8 cellular contexts compared by ENCODE assay signal in genomic region chr4:70838972-70839536, GRCh38. TPM values are rescaled to one million over a fixed set of nuclear protein-coding genes. Genes with fewer than 3 reads are reported as not detected.
A peak's percentile ranks its signal among the peaks of the same experiment; 100 is the strongest.
DNase-seq lines count a peak whose midpoint lies in the region; ATAC-seq and TF ChIP-seq lines count a peak whose summit lies in the region.

No MANE protein-coding gene starts in this region.

- peak overlapping the region; percentile 89 for H3K27ac ChIP-seq in Panc1 (ENCODE audit: low read length)

- peak overlapping the region; percentile 92 for H3K4me3 Mint-ChIP-seq in activated T-helper 2 cell treated with anti-CD3 and anti-CD28 coated beads, Interferon-gamma antibody, Interleukin-2, Interleukin-4, amounts not matched to agents 10 μg/mL and 5 μg/mL and 100 μg/mL, durations not matched to agents 14 hours and 24 hours and 36 hours (ENCODE audit: low read depth)
- H3K4me3 Mint-ChIP-seq in nephron: peak overlapping the region; percentile 96 to 99 (median 97)

- CTCF ChIA-PET in Panc1 (lab: Charles Lee): interaction anchor here (0.7 kb wide), 2 partner anchors 70 to 154 kb away, joined by 5 to 7 read pairs; partner anchors contain the start of gene DCK

- in situ Hi-C loops in Panc1 (cut with HindIII; ENCODE audit: low pct_unique_long_range_greater_than_20kb, low sequenced_read_pairs): no loop called here

- H3K36me3 ChIP-seq in Panc1 (ENCODE audit: control insufficient read depth, insufficient read depth, low read length): peaks cover 2% of the 10 kb centered on the region

- H3K9me3 ChIP-seq in Panc1 (ENCODE audit: control insufficient read depth, insufficient read depth, low read depth, low read length): no peaks in the 10 kb centered on the region

- no peaks in the 10 kb centered on the region for H3K27me3 ChIP-seq in Panc1 (ENCODE audit: control insufficient read depth, insufficient read depth, low read length)

- no TSS peak for BruUV-seq in Panc1 (replicated peaks; lab: Mats Ljungman, UMichigan)

- intact Hi-C loops in Panc1 (cut with micrococcal nuclease; ENCODE audit: unreplicated experiment): loop anchor here (10.0 kb wide), 1 partner anchor 166 kb away; no protein-coding TSS in a partner anchor
- intact Hi-C loops in activated T-helper 2 cell treated with anti-CD3 and anti-CD28 coated beads, Interferon-gamma antibody, Interleukin-2, Interleukin-4, amounts not matched to agents 10 μg/mL and 5 μg/mL and 100 μg/mL, durations not matched to agents 14 hours and 24 hours and 36 hours (cut with micrococcal nuclease): loop anchor here (1.0 to 5.0 kb wide), 6 partner anchors 38 to 154 kb away; partner anchors contain the start of genes DCK, MOB1B and UTP3

- peaks cover 43% of the 10 kb centered on the region for H3K4me1 Mint-ChIP-seq in activated T-helper 2 cell treated with anti-CD3 and anti-CD28 coated beads, Interferon-gamma antibody, Interleukin-2, Interleukin-4, amounts not matched to agents 10 μg/mL and 5 μg/mL and 100 μg/mL, durations not matched to agents 14 hours and 24 hours and 36 hours (ENCODE audit: low read depth)
- H3K4me1 Mint-ChIP-seq in nephron: peaks cover 12% of the 10 kb centered on the region

- H3K9me3 Mint-ChIP-seq in activated T-helper 2 cell treated with anti-CD3 and anti-CD28 coated beads, Interferon-gamma antibody, Interleukin-2, Interleukin-4, amounts not matched to agents 10 μg/mL and 5 μg/mL and 100 μg/mL, durations not matched to agents 14 hours and 24 hours and 36 hours: no peaks in the 10 kb centered on the region
- no peaks in the 10 kb centered on the region for H3K9me3 Mint-ChIP-seq in nephron

- TF ChIP-seq CTCF in GM20000 (IDR thresholded peaks at IDR 0.05; ENCODE audit: extremely low read depth, missing control alignments): no peak
- no peak for TF ChIP-seq CTCF in Panc1 (IDR thresholded peaks at IDR 0.05)
- TF ChIP-seq CTCF in fibroblast of pulmonary artery (IDR thresholded peaks at IDR 0.05; ENCODE audit: low read length, missing control alignments): no peak
- TF ChIP-seq CTCF in nephron (IDR thresholded peaks at IDR 0.05; ENCODE audit: unreplicated experiment in 3 of 3): no peak

- no peaks in the 10 kb centered on the region for H3K27me3 Mint-ChIP-seq in activated T-helper 2 cell treated with anti-CD3 and anti-CD28 coated beads, Interferon-gamma antibody, Interleukin-2, Interleukin-4, amounts not matched to agents 10 μg/mL and 5 μg/mL and 100 μg/mL, durations not matched to agents 14 hours and 24 hours and 36 hours (ENCODE audit: low read depth)
- peaks cover 3% of the 10 kb centered on the region for H3K27me3 Mint-ChIP-seq in nephron (ENCODE audit: low read depth)

- POLR2A ChIA-PET in Panc1 (lab: Charles Lee): interaction anchor here (0.7 kb wide), 2 partner anchors 35 to 134 kb away, joined by 12 to 16 read pairs; no protein-coding TSS in a partner anchor

- peaks cover 6% of the 10 kb centered on the region; the same call in 1 of the 2 replicates for H3K4me1 ChIP-seq in Panc1 (ENCODE audit: control insufficient read depth, insufficient read depth, low read length)

- H3K27ac Mint-ChIP-seq in activated T-helper 2 cell treated with anti-CD3 and anti-CD28 coated beads, Interferon-gamma antibody, Interleukin-2, Interleukin-4, amounts not matched to agents 10 μg/mL and 5 μg/mL and 100 μg/mL, durations not matched to agents 14 hours and 24 hours and 36 hours: peak overlapping the region; percentile 96
- H3K27ac Mint-ChIP-seq in nephron: peak overlapping the region; percentile 90 to 99 (median 99)

- peak; percentile 79 for ATAC-seq in Panc1
- ATAC-seq in stimulated activated naive CD8-positive, alpha-beta T cell treated with anti-CD3 and anti-CD28 coated beads, Interleukin-15, Interleukin-2, amounts not matched to agents 100 U/mL and 50 U/mL, for 24 hours: peak; percentile 42

- DNase-seq in COR-L47 (lab: John Stamatoyannopoulos, UW) (peak; percentile 63), GM20000 (ENCODE audit: low spot score) (peak; percentile 82), HPDE6-E6E7 (ENCODE audit: extremely low spot score) (peak; percentile 42), Panc1 (ENCODE audit: low read depth, low spot score) (no peak), fibroblast of pulmonary artery (ENCODE audit: low read depth) (peak; percentile 60)
- DNase-seq in activated T-helper 2 cell treated with anti-CD3 and anti-CD28 coated beads, Interferon-gamma antibody, Interleukin-2, Interleukin-4, amounts not matched to agents 10 μg/mL and 5 μg/mL and 100 μg/mL, durations not matched to agents 14 hours and 24 hours and 36 hours (ENCODE audit: low spot score): peak; percentile 58
- DNase-seq in stimulated activated naive CD8-positive, alpha-beta T cell treated with anti-CD3 and anti-CD28 coated beads, Interleukin-15, Interleukin-2, amounts not matched to agents 100 U/mL and 50 U/mL, for 24 hours: peak; percentile 72

- peaks cover 32% of the 10 kb centered on the region for H3K36me3 Mint-ChIP-seq in activated T-helper 2 cell treated with anti-CD3 and anti-CD28 coated beads, Interferon-gamma antibody, Interleukin-2, Interleukin-4, amounts not matched to agents 10 μg/mL and 5 μg/mL and 100 μg/mL, durations not matched to agents 14 hours and 24 hours and 36 hours (ENCODE audit: low read depth)
- H3K36me3 Mint-ChIP-seq in nephron (ENCODE audit: low read depth): peaks cover 22% of the 10 kb centered on the region

- H3K4me3 ChIP-seq in Panc1 (ENCODE audit: low read depth in 2 of 2, low read length in 2 of 2) (peak overlapping the region; percentile 82 to 86), fibroblast of pulmonary artery (replicated peaks; ENCODE audit: low read depth, low read length) (peak overlapping the region; percentile 72)

RNA-seq across cellular contexts. Expression of gene GRSF1, which starts 0.6 kb away (rescaled TPM):
- 59.9 TPM for total RNA-seq in Panc1 (2021; ENCODE audit: unreplicated experiment)
- 44.3 TPM for polyA plus RNA-seq in Panc1 (2012; ENCODE audit: insufficient read length)
- 120 and 121 TPM in 2 replicates for total RNA-seq in activated T-helper 2 cell treated with anti-CD3 and anti-CD28 coated beads, Interferon-gamma antibody, Interleukin-2, Interleukin-4, amounts not matched to agents 10 μg/mL and 5 μg/mL and 100 μg/mL, durations not matched to agents 14 hours and 24 hours and 36 hours
